In the genomic region with DNA sequence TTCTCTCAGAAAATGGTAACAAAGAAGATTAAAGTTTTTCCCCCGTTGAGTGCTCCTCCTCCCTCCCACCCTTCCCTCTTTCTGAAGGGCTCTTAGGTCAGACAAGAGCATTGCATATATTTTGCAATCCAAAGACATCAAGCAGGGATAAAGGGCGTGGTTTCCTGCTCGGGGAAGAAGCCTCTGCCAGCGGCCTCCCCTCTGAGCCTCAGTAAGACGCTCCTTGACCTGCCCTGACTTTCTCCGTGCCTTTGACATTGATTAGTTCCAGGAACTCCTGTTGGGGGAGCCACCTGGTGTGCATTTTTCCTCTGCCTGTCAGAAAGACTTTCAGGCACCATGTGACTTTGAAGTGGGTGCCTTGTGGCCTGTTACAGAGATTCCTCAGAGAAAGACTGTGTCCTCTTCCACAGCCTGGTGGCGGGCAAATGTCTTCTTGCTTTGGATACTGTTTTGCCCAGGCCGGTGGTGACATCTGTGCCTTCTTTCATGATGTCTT, we compare ENCODE assay signal across 9 cellular contexts.
A peak's percentile ranks its signal among the peaks of the same experiment; 100 is the strongest.
DNase-seq lines count a peak whose midpoint lies in the region; ATAC-seq and TF ChIP-seq lines count a peak whose summit lies in the region.
"Had no signal": no experiment of that assay in that cellular context is flagged by ENCODE, and none has a peak within 500 bp of the region (broad histone marks: within the 10 kb centered on the region; RNA-seq: fewer than 3 reads in every experiment).

No MANE protein-coding gene starts in this region.

- no peak overlapping the region for H3K4me3 Mint-ChIP-seq in nephron progenitor cell
- H3K4me3 Mint-ChIP-seq: activated B cell treated with CpG ODN at 0.5 μM for 24 hours had no signal

- peak overlapping the region; percentile 43 for H3K27ac Mint-ChIP-seq in nephron progenitor cell
- H3K27ac Mint-ChIP-seq: activated B cell treated with CpG ODN at 0.5 μM for 24 hours had no signal

- H3K4me3 ChIP-seq in SJCRH30 (peak overlapping the region; percentile 9; the same call in 1 of the 2 replicates), choroid plexus epithelial cell (ENCODE audit: low read depth, low read length) (no peak overlapping the region)

- H3K27me3 Mint-ChIP-seq in nephron progenitor cell (ENCODE audit: low read depth, poor library complexity) = peaks cover 3% of the 10 kb centered on the region
- H3K27me3 Mint-ChIP-seq: activated B cell treated with CpG ODN at 0.5 μM for 24 hours had no signal

- no peaks in the 10 kb centered on the region for H3K9me3 ChIP-seq in SJCRH30 (replicated peaks)

- peaks cover 26% of the 10 kb centered on the region for H3K4me1 ChIP-seq in SJCRH30

- no peaks in the 10 kb centered on the region for H3K36me3 ChIP-seq in SJCRH30

- DNase-seq in activated effector memory CD4-positive, alpha-beta T cell treated with anti-CD3 and anti-CD28 coated beads, Interleukin-2, amount 50 U/mL, for 16 hours = peak; percentile 63
- no peak for DNase-seq in activated effector memory CD4-positive, alpha-beta T cell treated with Interleukin-2 at 50 U/mL for 16 hours
- DNase-seq in SJCRH30 (peak; percentile 91 to 95), choroid plexus epithelial cell (ENCODE audit: low read depth) (peak; percentile 88), nephron progenitor cell (no peak)
- no peak for DNase-seq in effector CD4-positive, alpha-beta T cell
- DNase-seq: activated B cell treated with CpG ODN at 0.5 μM for 24 hours had no signal

- H3K9me3 Mint-ChIP-seq in nephron progenitor cell = peaks cover 13% of the 10 kb centered on the region
- H3K9me3 Mint-ChIP-seq: activated B cell treated with CpG ODN at 0.5 μM for 24 hours had no signal

- peak overlapping the region; percentile 76 for H3K27ac ChIP-seq in SJCRH30

- H3K36me3 Mint-ChIP-seq in nephron progenitor cell (ENCODE audit: low read depth) = no peaks in the 10 kb centered on the region

- ATAC-seq in HG03175 (IDR thresholded peaks at IDR 0.05; ENCODE audit: unreplicated experiment) (no peak), GM19455 (IDR thresholded peaks at IDR 0.05; ENCODE audit: unreplicated experiment) (no peak)

- no peaks in the 10 kb centered on the region for H3K27me3 ChIP-seq in SJCRH30

- TF ChIP-seq CTCF in choroid plexus epithelial cell (conservative IDR thresholded peaks at IDR 0.05; ENCODE audit: low read depth, low read length) (peak; percentile 32), nephron progenitor cell (IDR thresholded peaks at IDR 0.05) (no peak)

- peaks cover 54% of the 10 kb centered on the region for H3K4me1 Mint-ChIP-seq in nephron progenitor cell

Comparison
In these comparisons a context has a peak if more than half of its experiments do, and no peak if none do; other contexts are left out.
1. DNase-seq: peak in activated effector memory CD4-positive, alpha-beta T cell treated with anti-CD3 and anti-CD28 coated beads, Interleukin-2, amount 50 U/mL, for 16 hours (single experiment), SJCRH30 (2 of 2) and choroid plexus epithelial cell (single experiment); none in activated effector memory CD4-positive, alpha-beta T cell treated with Interleukin-2 at 50 U/mL for 16 hours (single experiment), nephron progenitor cell (single experiment) and effector CD4-positive, alpha-beta T cell (single experiment).